Comparison of ENCODE assay signal across 8 cellular contexts in genomic region chr11:128467610-128468041, GRCh38.
A peak's percentile ranks its signal among the peaks of the same experiment; 100 is the strongest.
DNase-seq lines count a peak whose midpoint lies in the region; ATAC-seq and TF ChIP-seq lines count a peak whose summit lies in the region.

No MANE protein-coding gene starts in this region.

- peaks cover 19 to 44% of the 10 kb centered on the region in 2 donors for H3K36me3 Mint-ChIP-seq in CD14-positive monocyte

- H3K27ac ChIP-seq in GM23248 (peak overlapping the region; percentile 93), esophagus muscularis mucosa (replicated peaks in 1 of 4) (peak overlapping the region; percentile 66 to 72 (median 68)), parathyroid adenoma (peak overlapping the region; percentile 11)

- intact Hi-C loops in esophagus muscularis mucosa (cut with DNase I) (no loop called here), CD14-positive monocyte (cut with micrococcal nuclease) (no loop called here)

- H3K9me2 ChIP-seq in GM23248 (ENCODE audit: insufficient read depth), result no peaks in the 10 kb centered on the region

- TF ChIP-seq POLR2A in esophagus muscularis mucosa (IDR thresholded peaks at IDR 0.05; ENCODE audit: low read depth), result no peak

- peaks cover 10% of the 10 kb centered on the region for H3K4me1 Mint-ChIP-seq in CD14-positive monocyte

- peaks cover 77% of the 10 kb centered on the region for H3F3A ChIP-seq in GM23248 (ENCODE audit: insufficient read depth)

- no peak overlapping the region for H3K4me3 Mint-ChIP-seq in CD14-positive monocyte

- H3K4me1 ChIP-seq in GM23248 (ENCODE audit: insufficient read depth), result peaks cover 66% of the 10 kb centered on the region
- peaks cover 83 to 95% (median 88%) of the 10 kb centered on the region in 4 donors for H3K4me1 ChIP-seq in esophagus muscularis mucosa
- H3K4me1 ChIP-seq in parathyroid adenoma, result no peaks in the 10 kb centered on the region

- H3K4me2 ChIP-seq in GM23248 (ENCODE audit: unreplicated experiment) (peak overlapping the region; percentile 67), parathyroid adenoma (ENCODE audit: low read length) (no peak overlapping the region)

- no peaks in the 10 kb centered on the region for H4K20me1 ChIP-seq in GM23248 (ENCODE audit: insufficient read depth)

- H3K27ac Mint-ChIP-seq in CD14-positive monocyte, result peak overlapping the region in 1 of 7 donors; percentile 33

- DNase-seq in GM23248, result peak; percentile 99
- peak; percentile 56 for DNase-seq in T-helper 22 cell (ENCODE audit: low read depth)
- DNase-seq in esophagus muscularis mucosa (ENCODE audit: extremely low spot score), result peak; percentile 91
- DNase-seq in OCI-M1 (lab: John Stamatoyannopoulos, UW), result no peak
- no peak for DNase-seq in CD14-positive monocyte (ENCODE audit: low spot score)

- H3K27me3 ChIP-seq in GM23248 (replicated peaks; ENCODE audit: insufficient read depth) (no peaks in the 10 kb centered on the region), esophagus muscularis mucosa (no peaks in the 10 kb centered on the region), parathyroid adenoma (ENCODE audit: control insufficient read depth, insufficient read depth, low read length) (no peaks in the 10 kb centered on the region)

- peaks cover 0 to 4% (median 4%) of the 10 kb centered on the region in 3 donors for H3K27me3 Mint-ChIP-seq in CD14-positive monocyte (ENCODE audit: low read depth in 3 of 3)

- WGBS in GM23248 (ENCODE audit: low coverage in 1 of 2, low lambda C conversion rate in 2 of 2, missing lambda C conversion rate in 2 of 2), 2 experiments, result 1% methylated on average over 9 of the region's 9 CpGs
- WGBS in esophagus muscularis mucosa, result 47% methylated on average over 9 of the region's 9 CpGs

- H3K4me3 ChIP-seq in GM23248 (peak overlapping the region; percentile 11; the same call in 1 of the 2 replicates), esophagus muscularis mucosa (no peak overlapping the region), parathyroid adenoma (ENCODE audit: low read depth, low read length) (no peak overlapping the region)

- H3K9ac ChIP-seq in GM23248, result peak overlapping the region; percentile 82
- H3K9ac ChIP-seq in parathyroid adenoma, result no peak overlapping the region

- H3K36me3 ChIP-seq in GM23248 (ENCODE audit: low read depth) (peaks cover 57% of the 10 kb centered on the region), esophagus muscularis mucosa (peaks cover 0 to 76% (median 17%) of the 10 kb centered on the region in 4 donors), parathyroid adenoma (ENCODE audit: control insufficient read depth, insufficient read depth, low read length) (no peaks in the 10 kb centered on the region)

- in situ Hi-C loops in GM23248 (cut with MboI), result no loop called here

- TF ChIP-seq CTCF in esophagus muscularis mucosa (IDR thresholded peaks at IDR 0.05), result no peak
- TF ChIP-seq CTCF in parathyroid adenoma (IDR thresholded peaks at IDR 0.05), result no peak
- TF ChIP-seq CTCF in CD14-positive monocyte (IDR thresholded peaks at IDR 0.05), result no peak

- no peak overlapping the region for H2AFZ ChIP-seq in GM23248
- H2AFZ ChIP-seq in parathyroid adenoma, result no peak overlapping the region

- ATAC-seq in GM19023 (IDR thresholded peaks at IDR 0.05; ENCODE audit: unreplicated experiment), result no peak
- no peak for ATAC-seq in GM21619 (IDR thresholded peaks at IDR 0.05; ENCODE audit: unreplicated experiment)

- H3K79me2 ChIP-seq in GM23248 (ENCODE audit: insufficient read depth) (peaks cover 98% of the 10 kb centered on the region), parathyroid adenoma (no peaks in the 10 kb centered on the region)

- H3K9me3 ChIP-seq in GM23248 (ENCODE audit: low read depth) (no peaks in the 10 kb centered on the region), esophagus muscularis mucosa (no peaks in the 10 kb centered on the region), parathyroid adenoma (ENCODE audit: control insufficient read depth, low read length) (no peaks in the 10 kb centered on the region)

- H3K9me3 Mint-ChIP-seq in CD14-positive monocyte, result no peaks in the 10 kb centered on the region

- TF ChIP-seq EP300 in esophagus muscularis mucosa (IDR thresholded peaks at IDR 0.05), result peak; percentile 18

Comparison
In these comparisons a context has a peak if more than half of its experiments do, and no peak if none do; other contexts are left out.
1. DNase-seq: peak in GM23248 (single experiment), T-helper 22 cell (single experiment) and esophagus muscularis mucosa (single experiment); none in OCI-M1 (single experiment) and CD14-positive monocyte (single experiment).
2. H3K27ac ChIP-seq: peak in every context shown above with its lines; median percentile 93 in GM23248; 68 in esophagus muscularis mucosa; 11 in parathyroid adenoma.